ENCODE assay signal across 9 cellular contexts in the genomic region with DNA sequence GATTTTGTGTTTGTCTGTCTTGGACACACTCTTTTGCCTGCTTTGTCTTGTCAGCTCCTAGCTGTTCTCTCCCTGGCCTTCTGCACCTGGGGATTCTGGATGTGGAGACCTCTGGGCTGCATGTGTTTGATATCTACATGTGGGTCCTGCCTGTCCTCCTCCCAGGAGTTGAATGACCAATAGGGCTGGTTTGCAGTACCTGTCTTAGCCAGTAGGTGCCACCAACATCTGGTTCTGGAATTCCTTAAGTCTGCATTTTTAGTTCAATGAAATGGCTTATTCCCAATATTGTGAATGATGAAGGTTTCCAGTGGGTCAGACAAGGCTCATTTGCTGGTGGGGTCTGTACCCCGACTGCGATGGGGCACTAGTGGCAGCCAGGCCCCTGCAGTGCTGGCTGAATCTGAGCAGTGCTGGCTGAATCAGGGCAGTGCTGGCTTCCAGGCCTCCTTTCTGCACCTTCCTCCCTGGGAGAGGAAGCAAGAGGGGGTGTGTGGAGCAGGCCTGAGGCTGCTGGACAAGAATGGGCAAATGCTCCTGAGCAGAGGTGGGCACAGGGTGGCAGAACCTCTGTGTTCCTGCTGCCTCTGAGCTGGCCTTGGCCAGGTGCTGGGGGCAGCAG.
DNase-seq lines count a peak whose midpoint lies in the region; ATAC-seq and TF ChIP-seq lines count a peak whose summit lies in the region.
"Had no signal": no experiment of that assay in that cellular context is flagged by ENCODE, and none has a peak within 500 bp of the region (broad histone marks: within the 10 kb centered on the region; RNA-seq: fewer than 3 reads in every experiment).

No MANE protein-coding gene starts in this region.

- H3K27me3 Mint-ChIP-seq in T-helper 17 cell, result no peaks in the 10 kb centered on the region

- H3K4me1 Mint-ChIP-seq in T-helper 17 cell, result peaks cover 34% of the 10 kb centered on the region

- H3K4me3 ChIP-seq in AG04449 (ENCODE audit: low read depth, low read length) (no peak overlapping the region), GM12865 (ENCODE audit: low read depth, low read length) (no peak overlapping the region)

- H3K9me3 ChIP-seq in T-helper 17 cell (ENCODE audit: control insufficient read depth, low read length, poor library complexity, severe bottlenecking), result no peaks in the 10 kb centered on the region

- H3K4me3 Mint-ChIP-seq in T-helper 17 cell, result no peak overlapping the region

- ATAC-seq in T-helper 17 cell (no peak), HG03039 (IDR thresholded peaks at IDR 0.05; ENCODE audit: unreplicated experiment) (no peak), GM18498 (IDR thresholded peaks at IDR 0.05; ENCODE audit: unreplicated experiment) (no peak), HG02571 (IDR thresholded peaks at IDR 0.05; ENCODE audit: unreplicated experiment) (no peak)
- ATAC-seq: sciatic nerve had no signal

- CTCF ChIA-PET in AG04449 (lab: Yijun Ruan, JAX), result interaction anchor here (0.9 to 1.6 kb wide), 4 partner anchors 9 to 64 kb away, joined by 3 to 4 read pairs (median 4); no protein-coding TSS in a partner anchor

- H3K27ac Mint-ChIP-seq in T-helper 17 cell, result peak overlapping the region; percentile 32

- no peaks in the 10 kb centered on the region for H3K36me3 Mint-ChIP-seq in T-helper 17 cell (ENCODE audit: low read depth)

- no peak for DNase-seq in AG04449 (ENCODE audit: low read depth, low spot score)
- peak; percentile 63 for DNase-seq in GM12865 (ENCODE audit: low read depth)
- no peak for DNase-seq in T-helper 17 cell
- peak; percentile 62 for DNase-seq in iPS-NIHi7 (ENCODE audit: extremely low spot score)
- DNase-seq in NCI-H510A (lab: John Stamatoyannopoulos, UW), result no peak

- POLR2A ChIA-PET in AG04449 (lab: Yijun Ruan, JAX), result interaction anchor here (0.6 kb wide), 1 partner anchor 300 kb away, joined by 3 read pairs; no protein-coding TSS in a partner anchor

- peak; percentile 47 for TF ChIP-seq CTCF in AG04449 (IDR thresholded peaks at IDR 0.05; ENCODE audit: insufficient read depth, low read length, missing control alignments)
- TF ChIP-seq CTCF in GM12865 (IDR thresholded peaks at IDR 0.05; ENCODE audit: insufficient read depth, low read depth, low read length, missing control alignments), result peak; percentile 67

Comparison
In these comparisons a context has a peak if more than half of its experiments do, and no peak if none do; other contexts are left out.
1. DNase-seq: peak in GM12865 (single experiment) and iPS-NIHi7 (single experiment); none in AG04449 (single experiment), T-helper 17 cell (0 of 3) and NCI-H510A (single experiment).